ENCODE assay signal across 8 cellular contexts in genomic region chr17:21019976-21020575, GRCh38. TPM values are rescaled to one million over a fixed set of nuclear protein-coding genes. Genes with fewer than 3 reads are reported as not detected.
A peak's percentile ranks its signal among the peaks of the same experiment; 100 is the strongest.
DNase-seq lines count a peak whose midpoint lies in the region; ATAC-seq, FAIRE-seq and TF ChIP-seq lines count a peak whose summit lies in the region.

No MANE protein-coding gene starts in this region.

- peaks cover 65% of the 10 kb centered on the region for H4K20me1 ChIP-seq in HepG2 (ENCODE audit: insufficient read depth, low read length)

- ATAC-seq in HepG2 = peak; percentile 86

- H3K4me1 Mint-ChIP-seq in activated naive CD8-positive, alpha-beta T cell (ENCODE audit: low read depth) = peaks cover 43% of the 10 kb centered on the region
- peaks cover 37% of the 10 kb centered on the region for H3K4me1 Mint-ChIP-seq in activated naive CD8-positive, alpha-beta T cell treated with anti-CD3 and anti-CD28 coated beads for 36 hours

- no TSS peak for BruUV-seq in HepG2 (replicated peaks; lab: Mats Ljungman, UMichigan)

- POLR2A ChIA-PET in HepG2 (lab: Yijun Ruan, JAX) = no interaction called here

- H3K27me3 ChIP-seq in HepG2 (ENCODE audit: control insufficient read depth in 1 of 2, insufficient read depth in 2 of 2, low read length in 2 of 2) (no peaks in the 10 kb centered on the region), suprapubic skin (no peaks in the 10 kb centered on the region)

- H3K9ac ChIP-seq in HepG2 (ENCODE audit: insufficient read depth, low read depth, low read length) = no peak overlapping the region

- no peak overlapping the region for H2AFZ ChIP-seq in HepG2 (ENCODE audit: low read length)

- H3K27me3 Mint-ChIP-seq in activated naive CD8-positive, alpha-beta T cell = no peaks in the 10 kb centered on the region
- no peaks in the 10 kb centered on the region for H3K27me3 Mint-ChIP-seq in activated naive CD8-positive, alpha-beta T cell treated with anti-CD3 and anti-CD28 coated beads for 36 hours

- FAIRE-seq in HepG2 (lab: Jason Lieb, UNC) = no peak

- intact Hi-C loops in HepG2 (cut with micrococcal nuclease; ENCODE audit: unreplicated experiment) = no loop called here

- no peak overlapping the region for H3K27ac ChIP-seq in HepG2 (ENCODE audit: extremely low read length, insufficient read depth, low read length)
- H3K27ac ChIP-seq in suprapubic skin = no peak overlapping the region

- CTCF ChIA-PET in HepG2 (lab: Yijun Ruan, JAX; ENCODE audit: low intra/inter-chr PET ratio, low total read pairs) = no interaction called here

- no peak for DNase-seq in activated naive CD8-positive, alpha-beta T cell treated with anti-CD3 and anti-CD28 coated beads for 36 hours
- DNase-seq in NCI-H524 treated with DMSO at 0.1 percent for 48 hours (lab: John Stamatoyannopoulos, UW) (peak; percentile 56), astrocyte of the cerebellum (ENCODE audit: low read depth) (no peak), HepG2 (ENCODE audit: low spot score) (no peak), suprapubic skin (ENCODE audit: low spot score in 2 of 2) (no peak), GM03348 (ENCODE audit: low spot score) (no peak), A172 (ENCODE audit: low spot score) (no peak)

- in situ Hi-C loops in astrocyte of the cerebellum (cut with HindIII; ENCODE audit: low sequenced_read_pairs) (no loop called here), HepG2 (cut with HindIII; ENCODE audit: extremely low pct_ligation_motif_present, low pct_unique_long_range_greater_than_20kb) (no loop called here)

- H3K4me2 ChIP-seq in HepG2 (ENCODE audit: low read depth, low read length) = no peak overlapping the region

- no peak for TF ChIP-seq RAD21 in HepG2 (CRISPR knock-in tag; IDR thresholded peaks at IDR 0.05)

- H3K36me3 Mint-ChIP-seq in activated naive CD8-positive, alpha-beta T cell = peaks cover 12% of the 10 kb centered on the region
- peaks cover 59% of the 10 kb centered on the region for H3K36me3 Mint-ChIP-seq in activated naive CD8-positive, alpha-beta T cell treated with anti-CD3 and anti-CD28 coated beads for 36 hours

- peaks cover 57% of the 10 kb centered on the region for H3K79me2 ChIP-seq in HepG2 (ENCODE audit: insufficient read depth, low read length)

- no peak overlapping the region for H3K4me3 ChIP-seq in astrocyte of the cerebellum (ENCODE audit: low read depth, low read length)
- H3K4me3 ChIP-seq in HepG2 (replicated peaks in 1 of 3; ENCODE audit: insufficient read depth in 1 of 3, low read depth in 2 of 3, low read length in 3 of 3) = no peak overlapping the region
- no peak overlapping the region for H3K4me3 ChIP-seq in suprapubic skin

- H3K36me3 ChIP-seq in HepG2 (replicated peaks in 1 of 2; ENCODE audit: control insufficient read depth in 1 of 2, insufficient read depth in 2 of 2, low read length in 2 of 2) (peaks cover 60 to 89% of the 10 kb centered on the region in 2 experiments), suprapubic skin (peaks cover 75% of the 10 kb centered on the region)

- no peaks in the 10 kb centered on the region for H3K9me3 ChIP-seq in HepG2 (ENCODE audit: low read length)
- no peaks in the 10 kb centered on the region for H3K9me3 ChIP-seq in suprapubic skin

- TF ChIP-seq POLR2A in HepG2 (IDR thresholded peaks at IDR 0.05; ENCODE audit: insufficient read depth in 1 of 2, low read depth in 2 of 2, low read length in 2 of 2) = no peak
- TF ChIP-seq POLR2A in suprapubic skin (IDR thresholded peaks at IDR 0.05) = no peak

- TF ChIP-seq CTCF in astrocyte of the cerebellum (IDR thresholded peaks at IDR 0.05; ENCODE audit: low read depth, low read length, missing control alignments) (peak; percentile 30), HepG2 (CRISPR knock-in tag; IDR thresholded peaks at IDR 0.05) (peak; percentile 42), suprapubic skin (IDR thresholded peaks at IDR 0.05) (no peak)

- TF ChIP-seq EP300 in HepG2 (IDR thresholded peaks at IDR 0.05; ENCODE audit: low read depth in 2 of 2, low read length in 2 of 2) = no peak
- TF ChIP-seq EP300 in HepG2 (CRISPR knock-in tag; IDR thresholded peaks at IDR 0.05; ENCODE audit: borderline replicate concordance) = no peak
- no peak for TF ChIP-seq EP300 in suprapubic skin (IDR thresholded peaks at IDR 0.05)

- WGBS in HepG2 (ENCODE audit: low lambda C conversion rate) = 93% methylated on average over 6 of the region's 6 CpGs
- 66% methylated on average over 6 of the region's 6 CpGs for WGBS in suprapubic skin

- H3K4me1 ChIP-seq in HepG2 (ENCODE audit: insufficient read depth, low read length) = no peaks in the 10 kb centered on the region
- H3K4me1 ChIP-seq in suprapubic skin = peaks cover 13% of the 10 kb centered on the region

- H3K4me3 Mint-ChIP-seq in activated naive CD8-positive, alpha-beta T cell = no peak overlapping the region
- no peak overlapping the region for H3K4me3 Mint-ChIP-seq in activated naive CD8-positive, alpha-beta T cell treated with anti-CD3 and anti-CD28 coated beads for 36 hours

- H3K27ac Mint-ChIP-seq in activated naive CD8-positive, alpha-beta T cell = peak overlapping the region; percentile 76
- no peak overlapping the region for H3K27ac Mint-ChIP-seq in activated naive CD8-positive, alpha-beta T cell treated with anti-CD3 and anti-CD28 coated beads for 36 hours

- no peaks in the 10 kb centered on the region for H3K9me3 Mint-ChIP-seq in activated naive CD8-positive, alpha-beta T cell (ENCODE audit: low read depth)
- no peaks in the 10 kb centered on the region for H3K9me3 Mint-ChIP-seq in activated naive CD8-positive, alpha-beta T cell treated with anti-CD3 and anti-CD28 coated beads for 36 hours

TF ChIP-seq in HepG2, 621 proteins besides CTCF, POLR2A, EP300 and RAD21:
- TF ChIP-seq SMARCC2 (IDR thresholded peaks at IDR 0.05) (no peak), ZBTB43 (CRISPR knock-in tag; conservative IDR thresholded peaks at IDR 0.05) (no peak), STAG1 (CRISPR knock-in tag; IDR thresholded peaks at IDR 0.05) (peak; percentile 34)
TF ChIP-seq in HepG2: peak in this region for 1.

RNA-seq across cellular contexts. Expression of gene USP22, which starts 22.7 kb away (rescaled TPM):
- total RNA-seq in activated naive CD8-positive, alpha-beta T cell treated with anti-CD3 and anti-CD28 coated beads for 36 hours = 100 to 1,000 TPM; 178 to 183 TPM
- total RNA-seq in HepG2 (2016; rRNA removed; fragmentation: Illumina TruSeq; extraction: Trizol) (130 and 131 TPM in 2 replicates), suprapubic skin (100 to 1,000 TPM; 116 to 166 (median 152) TPM)
- 17.2 and 17.3 TPM in 2 replicates for total RNA-seq in HepG2 (2016; cell fraction: cytosol; rRNA removed; fragmentation: Illumina TruSeq; extraction: Trizol; ENCODE audit: low read depth)
- 119 and 130 TPM in 2 replicates for total RNA-seq in HepG2 (2016; cell fraction: insoluble cytoplasmic fraction; rRNA removed; fragmentation: Illumina TruSeq; extraction: Trizol)
- 54.1 and 54.4 TPM in 2 replicates for total RNA-seq in HepG2 (2016; cell fraction: membrane; rRNA removed; fragmentation: Illumina TruSeq; extraction: Trizol)
- 79.5 and 96.3 TPM in 2 replicates for total RNA-seq in HepG2 (2016; cell fraction: nucleus; rRNA removed; fragmentation: Illumina TruSeq; extraction: Trizol)
- 98.0 and 124 TPM in 2 replicates for polyA plus RNA-seq in HepG2 (2011; rRNA removed)
- polyA plus RNA-seq in HepG2 (2011; cell fraction: cytosol; rRNA removed) = 56.8 and 60.3 TPM in 2 replicates
- 126 and 139 TPM in 2 replicates for polyA plus RNA-seq in HepG2 (2011; cell fraction: nucleus; rRNA removed)
- 65.0 and 69.3 TPM in 2 replicates for polyA plus RNA-seq in HepG2 (2012)
- 4.2 and 4.5 TPM in 2 replicates for polyA plus RNA-seq in HepG2 (2016; cell fraction: cytosol; fragmentation: Illumina TruSeq; extraction: Trizol; ENCODE audit: low read depth)
- polyA plus RNA-seq in HepG2 (2016; cell fraction: insoluble cytoplasmic fraction; fragmentation: Illumina TruSeq; extraction: Trizol; ENCODE audit: low read depth) = 65.3 and 91.2 TPM in 2 replicates
- 18.3 and 19.5 TPM in 2 replicates for polyA plus RNA-seq in HepG2 (2016; cell fraction: membrane; fragmentation: Illumina TruSeq; extraction: Trizol; ENCODE audit: low read depth)
- polyA plus RNA-seq in HepG2 (2016; cell fraction: nucleus; fragmentation: Illumina TruSeq; extraction: Trizol; ENCODE audit: insufficient read depth, low read depth) = 101 and 103 TPM in 2 replicates
- polyA minus RNA-seq in HepG2 (2011; rRNA and poly(A)+ RNA removed; ENCODE audit: low replicate concordance) = 337 and 421 TPM in 2 replicates
- 104 and 120 TPM in 2 replicates for polyA minus RNA-seq in HepG2 (2011; cell fraction: cytosol; rRNA and poly(A)+ RNA removed)
- polyA minus RNA-seq in HepG2 (2011; cell fraction: nucleus; rRNA and poly(A)+ RNA removed) = 71.7 and 94.2 TPM in 2 replicates
- total RNA-seq in A172 (2014; rRNA removed; shearing (Covaris generic)) = 184 and 204 TPM in 2 replicates

Comparison
In these comparisons a context has a peak if more than half of its experiments do, and no peak if none do; other contexts are left out.
1. CTCF ChIP-seq: peak in astrocyte of the cerebellum (single experiment) and HepG2 (single experiment); none in suprapubic skin (0 of 2).